17 cellular contexts compared by ENCODE assay signal in genomic region chr9:105309531-105309931, GRCh38.
DNase-seq lines count a peak whose midpoint lies in the region; ATAC-seq, FAIRE-seq and TF ChIP-seq lines count a peak whose summit lies in the region.
"Had no signal": no experiment of that assay in that cellular context is flagged by ENCODE, and none has a peak within 500 bp of the region (broad histone marks: within the 10 kb centered on the region; RNA-seq: fewer than 3 reads in every experiment).

No MANE protein-coding gene starts in this region.

- dilution Hi-C loops in endothelial cell of umbilical vein (cut with MboI; ENCODE audit: extremely low pct_ligation_motif_present, low sequenced_read_pairs): no loop called here

- H3K27me3 ChIP-seq in endothelial cell of umbilical vein (ENCODE audit: control insufficient read depth in 2 of 2, insufficient read depth in 2 of 2, low read length in 2 of 2) (no peaks in the 10 kb centered on the region), breast epithelium (no peaks in the 10 kb centered on the region)

- no peak overlapping the region for H3K4me3 ChIP-seq in endothelial cell of umbilical vein (replicated peaks in 1 of 3; ENCODE audit: insufficient read depth in 1 of 3, low read depth in 1 of 3, low read length in 3 of 3)
- H3K4me3 ChIP-seq in breast epithelium: no peak overlapping the region

- TF ChIP-seq CTCF in endothelial cell of umbilical vein (IDR thresholded peaks at IDR 0.05; ENCODE audit: extremely low read depth in 1 of 2, insufficient read depth in 1 of 2, low read depth in 1 of 2, low read length in 2 of 2): no peak
- TF ChIP-seq CTCF in breast epithelium (IDR thresholded peaks at IDR 0.05): no peak

- CTCF ChIA-PET in endothelial cell of umbilical vein (lab: Charles Lee): interaction anchor here (1.4 to 1.9 kb wide), 2 partner anchors 13 to 150 kb away, joined by 3 to 6 read pairs; no protein-coding TSS in a partner anchor

- TF ChIP-seq POLR2A in endothelial cell of umbilical vein (IDR thresholded peaks at IDR 0.05; ENCODE audit: low read depth, low read length) (no peak), breast epithelium (IDR thresholded peaks at IDR 0.05) (no peak)

- no peak overlapping the region for H3K9ac ChIP-seq in endothelial cell of umbilical vein (replicated peaks; ENCODE audit: extremely low read depth, insufficient read depth, low read length)

- H3K27ac ChIP-seq in endothelial cell of umbilical vein (ENCODE audit: insufficient read depth, low read depth, low read length) (peak overlapping the region; percentile 4), breast epithelium (no peak overlapping the region)
- H3K27ac ChIP-seq: HL-60 had no signal

- H3K9me3 ChIP-seq in endothelial cell of umbilical vein (replicated peaks; ENCODE audit: control insufficient read depth, insufficient read depth, low read length): no peaks in the 10 kb centered on the region
- H3K9me3 ChIP-seq in breast epithelium: no peaks in the 10 kb centered on the region

- no peaks in the 10 kb centered on the region for H3K36me3 ChIP-seq in endothelial cell of umbilical vein (ENCODE audit: control insufficient read depth in 2 of 2, extremely low read depth in 1 of 2, insufficient read depth in 2 of 2, low read length in 2 of 2)
- no peaks in the 10 kb centered on the region for H3K36me3 ChIP-seq in breast epithelium

- no TSS peak for BruUV-seq in endothelial cell of umbilical vein (replicated peaks; lab: Mats Ljungman, UMichigan)

- no peaks in the 10 kb centered on the region for H3K9me1 ChIP-seq in endothelial cell of umbilical vein (replicated peaks; ENCODE audit: control insufficient read depth, extremely low read depth, insufficient read depth, low read length)

- peak overlapping the region; percentile 68 for H3K4me2 ChIP-seq in endothelial cell of umbilical vein (ENCODE audit: insufficient read depth, low read length)

- ATAC-seq in HG02798 (IDR thresholded peaks at IDR 0.05; ENCODE audit: poor library complexity, unreplicated experiment) (no peak), HG02610 (IDR thresholded peaks at IDR 0.05; ENCODE audit: unreplicated experiment) (no peak)
- ATAC-seq: left lobe of liver; stimulated activated naive CD8-positive, alpha-beta T cell treated with anti-CD3 and anti-CD28 coated beads, Interleukin-15, Interleukin-2, amounts not matched to agents 100 U/mL and 50 U/mL, for 24 hours had no signal

- H3K79me2 ChIP-seq in endothelial cell of umbilical vein (ENCODE audit: control insufficient read depth, insufficient read depth, low read length): no peaks in the 10 kb centered on the region

- POLR2A ChIA-PET in endothelial cell of umbilical vein (lab: Charles Lee): interaction anchor here (0.9 kb wide), 1 partner anchor 9 kb away, joined by 3 read pairs; no protein-coding TSS in a partner anchor

- no peaks in the 10 kb centered on the region for H4K20me1 ChIP-seq in endothelial cell of umbilical vein (replicated peaks; ENCODE audit: control insufficient read depth, extremely low read depth, insufficient read depth, low read length)

- H2AFZ ChIP-seq in endothelial cell of umbilical vein (ENCODE audit: low read depth, low read length): no peak overlapping the region

- DNase-seq in NCI-H146 (lab: John Stamatoyannopoulos, UW) (peak; percentile 7), NCI-H146 treated with DMSO at 0.1 percent for 48 hours (lab: John Stamatoyannopoulos, UW; ENCODE audit: unreplicated experiment) (no peak), NCI-H748 treated with DMSO at 0.1 percent for 48 hours (lab: John Stamatoyannopoulos, UW) (peak; percentile 76), endothelial cell of umbilical vein (ENCODE audit: low read depth, low spot score) (peak; percentile 74), putamen (ENCODE audit: low spot score) (peak; percentile 86), breast epithelium (ENCODE audit: low spot score in 2 of 2) (no peak)
- DNase-seq: activated CD4-positive, CD25-positive, alpha-beta regulatory T cell; activated CD8-positive, alpha-beta memory T cell treated with anti-CD3 and anti-CD28 coated beads for 24 hours; naive B cell; NCI-H1694 treated with DMSO at 0.1 percent for 48 hours; stimulated activated naive CD8-positive, alpha-beta T cell treated with anti-CD3 and anti-CD28 coated beads, Interleukin-15, Interleukin-2, amounts not matched to agents 100 U/mL and 50 U/mL, for 24 hours; T-helper 1 cell had no signal

- peak; percentile 46 for FAIRE-seq in endothelial cell of umbilical vein (lab: Jason Lieb, UNC)
- FAIRE-seq: GM12891 had no signal

- intact Hi-C loops in endothelial cell of umbilical vein (cut with micrococcal nuclease) (loop anchor here (1.0 kb wide), 2 partner anchors 10 to 65 kb away; partner anchors contain the start of gene SLC44A1), breast epithelium (cut with DNase I; ENCODE audit: low total_unique reads) (no loop called here)

- peaks cover 22% of the 10 kb centered on the region for H3K4me1 ChIP-seq in endothelial cell of umbilical vein (ENCODE audit: control insufficient read depth, extremely low read depth, insufficient read depth, low read length)
- H3K4me1 ChIP-seq in breast epithelium: no peaks in the 10 kb centered on the region

TF ChIP-seq in endothelial cell of umbilical vein, 7 proteins besides CTCF, POLR2A, EP300 and RAD21:
- TF ChIP-seq GATA2 (IDR thresholded peaks at IDR 0.05; ENCODE audit: insufficient read depth, insufficient read length, low read depth, low read length): peak; percentile 55
- no peak for TF ChIP-seq MYC (IDR thresholded peaks at IDR 0.05; ENCODE audit: low read depth, low read length)

Comparison
In these comparisons a context has a peak if more than half of its experiments do, and no peak if none do; other contexts are left out.
1. DNase-seq: peak in NCI-H146 (single experiment), NCI-H748 treated with DMSO at 0.1 percent for 48 hours (single experiment), endothelial cell of umbilical vein (single experiment) and putamen (single experiment); none in NCI-H146 treated with DMSO at 0.1 percent for 48 hours (single experiment) and breast epithelium (0 of 2).